18 cellular contexts compared by ENCODE assay signal in genomic region chr3:46206284-46206683, GRCh38. TPM values are rescaled to one million over a fixed set of nuclear protein-coding genes. Genes with fewer than 3 reads are reported as not detected.
DNase-seq lines count a peak whose midpoint lies in the region; ATAC-seq and TF ChIP-seq lines count a peak whose summit lies in the region.
"Had no signal": no experiment of that assay in that cellular context is flagged by ENCODE, and none has a peak within 500 bp of the region (broad histone marks: within the 10 kb centered on the region; RNA-seq: fewer than 3 reads in every experiment).

No MANE protein-coding gene starts in this region.

- H3K36me3 Mint-ChIP-seq in activated naive CD8-positive, alpha-beta T cell treated with anti-CD3 and anti-CD28 coated beads, Interleukin-2, amount 10 ng/mL, durations not matched to agents 7 days and 5 days = peaks cover 67% of the 10 kb centered on the region
- H3K36me3 Mint-ChIP-seq in activated naive CD8-positive, alpha-beta T cell treated with anti-CD3 and anti-CD28 coated beads for 36 hours = no peaks in the 10 kb centered on the region
- H3K36me3 Mint-ChIP-seq: type B pancreatic cell had no signal

- DNase-seq in activated naive CD8-positive, alpha-beta T cell treated with anti-CD3 and anti-CD28 coated beads, Interleukin-2, amount 10 ng/mL, durations not matched to agents 7 days and 5 days = no peak
- DNase-seq in activated naive CD8-positive, alpha-beta T cell treated with anti-CD3 and anti-CD28 coated beads for 36 hours = no peak
- DNase-seq in colonic mucosa = no peak
- DNase-seq in mesenchymal stem cell = no peak
- DNase-seq in upper lobe of right lung = no peak
- no peak for DNase-seq in NCI-H748 (lab: John Stamatoyannopoulos, UW; ENCODE audit: unreplicated experiment)
- DNase-seq in DMS79 treated with DMSO at 0.1 percent for 48 hours (lab: John Stamatoyannopoulos, UW) = no peak
- DNase-seq: activated T-cell treated with anti-CD3 and anti-CD28 coated beads for 4 hours; foreskin melanocyte; HCEC 1CT; NCI-H1092; NCI-H2171 treated with DMSO at 0.1 percent for 48 hours; right lobe of liver; stimulated activated CD4-positive, alpha-beta T cell treated with anti-CD3 and anti-CD28 coated beads, Interleukin-4, amount 100 ng/mL, for 24 hours had no signal

- H3K9me3 ChIP-seq in colonic mucosa (no peaks in the 10 kb centered on the region), mesenchymal stem cell (ENCODE audit: control insufficient read depth, low read length) (no peaks in the 10 kb centered on the region), upper lobe of right lung (no peaks in the 10 kb centered on the region)
- H3K9me3 ChIP-seq: right lobe of liver had no signal

- intact Hi-C loops in colonic mucosa (cut with DNase I) = no loop called here
- intact Hi-C loops in upper lobe of right lung (cut with DNase I) = no loop called here

- POLR2A ChIA-PET in activated naive CD8-positive, alpha-beta T cell treated with anti-CD3 and anti-CD28 coated beads, Interleukin-2, amount 10 ng/mL, durations not matched to agents 7 days and 5 days (lab: Charles Lee) = interaction anchor here (1.2 to 6.6 kb wide), 10 partner anchors 9 to 263 kb away, joined by 4 to 83 read pairs (median 6); partner anchors contain the start of genes CCR5 and CXCR6

- no peaks in the 10 kb centered on the region for H3K27me3 ChIP-seq in colonic mucosa
- H3K27me3 ChIP-seq in mesenchymal stem cell (ENCODE audit: control insufficient read depth in 1 of 2, insufficient read depth in 1 of 2, low read length in 2 of 2) = peaks cover 0 to 7% of the 10 kb centered on the region in 2 experiments
- no peaks in the 10 kb centered on the region for H3K27me3 ChIP-seq in upper lobe of right lung
- H3K27me3 ChIP-seq: right lobe of liver had no signal

- WGBS in mesenchymal stem cell = 77% methylated on average over 4 of the region's 4 CpGs

- H3K4me1 Mint-ChIP-seq in activated naive CD8-positive, alpha-beta T cell treated with anti-CD3 and anti-CD28 coated beads, Interleukin-2, amount 10 ng/mL, durations not matched to agents 7 days and 5 days = peaks cover 65% of the 10 kb centered on the region
- H3K4me1 Mint-ChIP-seq in activated naive CD8-positive, alpha-beta T cell treated with anti-CD3 and anti-CD28 coated beads for 36 hours = peaks cover 17% of the 10 kb centered on the region

- peak overlapping the region; percentile 91 for H3K27ac Mint-ChIP-seq in activated naive CD8-positive, alpha-beta T cell treated with anti-CD3 and anti-CD28 coated beads, Interleukin-2, amount 10 ng/mL, durations not matched to agents 7 days and 5 days
- H3K27ac Mint-ChIP-seq in activated naive CD8-positive, alpha-beta T cell treated with anti-CD3 and anti-CD28 coated beads for 36 hours = no peak overlapping the region
- H3K27ac Mint-ChIP-seq: type B pancreatic cell had no signal

- H3K79me1 ChIP-seq in mesenchymal stem cell (replicated peaks; ENCODE audit: low read length, poor library complexity, severe bottlenecking) = no peaks in the 10 kb centered on the region

- H3K14ac ChIP-seq in mesenchymal stem cell (ENCODE audit: low read length in 2 of 2) = no peak overlapping the region

- no peak for ATAC-seq in activated naive CD8-positive, alpha-beta T cell treated with anti-CD3 and anti-CD28 coated beads, Interleukin-2, amount 10 ng/mL, durations not matched to agents 7 days and 5 days (ENCODE audit: low read depth)
- ATAC-seq in upper lobe of right lung (no peak), HG03097 (IDR thresholded peaks at IDR 0.05; ENCODE audit: low FRiP score, unreplicated experiment) (no peak)

- H3K23ac ChIP-seq in mesenchymal stem cell (ENCODE audit: low read length in 2 of 2) = no peak overlapping the region

- H2BK5ac ChIP-seq in mesenchymal stem cell (ENCODE audit: low read depth, low read length, poor library complexity, severe bottlenecking) = no peak overlapping the region

- no peak overlapping the region for H2AK5ac ChIP-seq in mesenchymal stem cell (ENCODE audit: low read length, severe bottlenecking)

- no peaks in the 10 kb centered on the region for H3K27me3 Mint-ChIP-seq in activated naive CD8-positive, alpha-beta T cell treated with anti-CD3 and anti-CD28 coated beads, Interleukin-2, amount 10 ng/mL, durations not matched to agents 7 days and 5 days
- H3K27me3 Mint-ChIP-seq in activated naive CD8-positive, alpha-beta T cell treated with anti-CD3 and anti-CD28 coated beads for 36 hours = no peaks in the 10 kb centered on the region
- H3K27me3 Mint-ChIP-seq: type B pancreatic cell had no signal

- H2BK12ac ChIP-seq in mesenchymal stem cell (ENCODE audit: low read length in 2 of 2) = no peak overlapping the region

- TF ChIP-seq CTCF in colonic mucosa (IDR thresholded peaks at IDR 0.05) (no peak), upper lobe of right lung (IDR thresholded peaks at IDR 0.05) (no peak)

- H3K18ac ChIP-seq in mesenchymal stem cell (ENCODE audit: low read depth in 1 of 2, low read length in 2 of 2) = no peak overlapping the region

- no peak overlapping the region for H3K4ac ChIP-seq in mesenchymal stem cell (ENCODE audit: low read depth in 1 of 2, low read length in 2 of 2)

- H3K9me3 Mint-ChIP-seq in activated naive CD8-positive, alpha-beta T cell treated with anti-CD3 and anti-CD28 coated beads, Interleukin-2, amount 10 ng/mL, durations not matched to agents 7 days and 5 days = no peaks in the 10 kb centered on the region
- no peaks in the 10 kb centered on the region for H3K9me3 Mint-ChIP-seq in activated naive CD8-positive, alpha-beta T cell treated with anti-CD3 and anti-CD28 coated beads for 36 hours
- H3K9me3 Mint-ChIP-seq: type B pancreatic cell had no signal

- peak overlapping the region; percentile 18 for H2AFZ ChIP-seq in mesenchymal stem cell (ENCODE audit: low read depth, low read length)

- no peak overlapping the region for H3K4me2 ChIP-seq in mesenchymal stem cell (ENCODE audit: low read length, poor library complexity, severe bottlenecking)

- H3K27ac ChIP-seq in colonic mucosa (no peak overlapping the region), mesenchymal stem cell (ENCODE audit: low read length, poor library complexity, severe bottlenecking) (no peak overlapping the region), upper lobe of right lung (peak overlapping the region; percentile 65)

- no peak overlapping the region for H2BK15ac ChIP-seq in mesenchymal stem cell (ENCODE audit: low read depth, poor library complexity, severe bottlenecking)

- H3K36me3 ChIP-seq in colonic mucosa (no peaks in the 10 kb centered on the region), mesenchymal stem cell (ENCODE audit: control insufficient read depth in 1 of 2, insufficient read depth in 2 of 2, low read depth in 1 of 2, low read length in 2 of 2) (peaks cover 0 to 20% of the 10 kb centered on the region in 2 experiments), upper lobe of right lung (no peaks in the 10 kb centered on the region)
- H3K36me3 ChIP-seq: right lobe of liver had no signal

- H4K8ac ChIP-seq in mesenchymal stem cell (ENCODE audit: low read length) = no peak overlapping the region

- no peak overlapping the region for H4K91ac ChIP-seq in mesenchymal stem cell (ENCODE audit: low read length)

- no peak overlapping the region for H3K9ac ChIP-seq in colonic mucosa (ENCODE audit: low read depth in 2 of 2, low read length in 2 of 2)
- H3K9ac ChIP-seq in mesenchymal stem cell (ENCODE audit: low read length) = no peak overlapping the region

- H3K4me3 ChIP-seq in colonic mucosa (peak overlapping the region; percentile 9), mesenchymal stem cell (ENCODE audit: insufficient read depth in 1 of 2, low read depth in 1 of 2, low read length in 2 of 2) (peak overlapping the region in 1 of 2 experiments; percentile 59), upper lobe of right lung (peak overlapping the region; percentile 43)

- H3K4me1 ChIP-seq in colonic mucosa (no peaks in the 10 kb centered on the region), mesenchymal stem cell (ENCODE audit: control insufficient read depth, insufficient read depth, low read depth, low read length) (no peaks in the 10 kb centered on the region), upper lobe of right lung (peaks cover 16% of the 10 kb centered on the region)
- H3K4me1 ChIP-seq: right lobe of liver had no signal

- H3K4me3 Mint-ChIP-seq in activated naive CD8-positive, alpha-beta T cell treated with anti-CD3 and anti-CD28 coated beads, Interleukin-2, amount 10 ng/mL, durations not matched to agents 7 days and 5 days = peak overlapping the region; percentile 88
- H3K4me3 Mint-ChIP-seq in activated naive CD8-positive, alpha-beta T cell treated with anti-CD3 and anti-CD28 coated beads for 36 hours = no peak overlapping the region
- H3K4me3 Mint-ChIP-seq: type B pancreatic cell had no signal

- no peak overlapping the region for H2BK120ac ChIP-seq in mesenchymal stem cell (ENCODE audit: low read depth, low read length)

RNA-seq across cellular contexts. Expression of gene CCR1, which starts 1.8 kb away (rescaled TPM):
- 10 to 100 TPM; 58.6 to 63.9 TPM for total RNA-seq in activated naive CD8-positive, alpha-beta T cell treated with anti-CD3 and anti-CD28 coated beads, Interleukin-2, amount 10 ng/mL, durations not matched to agents 7 days and 5 days
- under 1 TPM in 1 of 2 experiments, not detected in 1; 0.14 TPM for total RNA-seq in activated naive CD8-positive, alpha-beta T cell treated with anti-CD3 and anti-CD28 coated beads for 36 hours
- total RNA-seq in colonic mucosa (1 to 10 TPM in 1 of 2 donors, under 1 TPM in 1; 0.57 to 6.0 TPM), upper lobe of right lung (40.9 TPM)
- 0.50 TPM for polyA plus RNA-seq in mesenchymal stem cell (2013, experiment 1 of 2)
- polyA plus RNA-seq in mesenchymal stem cell (2013, experiment 2 of 2) = 0.47 TPM
- total RNA-seq: lung microvascular endothelial cell had no signal

RNA-seq across cellular contexts. Expression of gene CCR3, which starts 36.0 kb away (rescaled TPM):
- 1 to 10 TPM; 1.3 to 1.9 TPM for total RNA-seq in activated naive CD8-positive, alpha-beta T cell treated with anti-CD3 and anti-CD28 coated beads, Interleukin-2, amount 10 ng/mL, durations not matched to agents 7 days and 5 days
- not detected for total RNA-seq in activated naive CD8-positive, alpha-beta T cell treated with anti-CD3 and anti-CD28 coated beads for 36 hours
- not detected for total RNA-seq in colonic mucosa
- 0.06 TPM for polyA plus RNA-seq in mesenchymal stem cell (2013, experiment 1 of 2)
- polyA plus RNA-seq in mesenchymal stem cell (2013, experiment 2 of 2) = 0.03 TPM
- 0.43 TPM for total RNA-seq in upper lobe of right lung
- total RNA-seq: lung microvascular endothelial cell had no signal
- polyA plus RNA-seq: AG04450 had no signal
